19 cellular contexts compared by ENCODE assay signal in genomic region chr1:982765-983436, GRCh38. TPM values are rescaled to one million over a fixed set of nuclear protein-coding genes. Genes with fewer than 3 reads are reported as not detected.
"Had no signal": no experiment of that assay in that cellular context is flagged by ENCODE, and none has a peak within 500 bp of the region (broad histone marks: within the 10 kb centered on the region; RNA-seq: fewer than 3 reads in every experiment).

No MANE protein-coding gene starts in this region.

- H3K4me1 Mint-ChIP-seq: WTC11 had no signal

- H3K36me3 Mint-ChIP-seq: naive thymus-derived CD8-positive, alpha-beta T cell had no signal

- ATAC-seq: activated CD8-positive, alpha-beta T cell treated with anti-CD3 and anti-CD28 coated beads, Interleukin-2, amount 10 ng/mL, durations not matched to agents 7 days and 5 days; mucosa of descending colon; T-helper 17 cell; WTC11 had no signal

- H3K9me3 ChIP-seq: mucosa of descending colon, stomach, thoracic aorta had no signal

- H3K4me3 Mint-ChIP-seq: activated CD8-positive, alpha-beta T cell treated with anti-CD3 and anti-CD28 coated beads, Interleukin-2, amount 10 ng/mL, durations not matched to agents 7 days and 5 days; activated naive CD4-positive, alpha-beta T cell treated with anti-CD3 and anti-CD28 coated beads for 36 hours; activated T-helper 1 cell treated with anti-CD3 and anti-CD28 coated beads, Interleukin-12 subunit alpha, Interleukin-12 subunit beta, Interleukin-2, Interleukin-4 antibody, amounts not matched to agents 30 ng/mL and 10 ng/mL and 1 ng/mL, durations not matched to agents 14 hours and 24 hours and 36 hours; central memory CD8-positive, alpha-beta T cell; T-helper 17 cell; WTC11 had no signal

- DNase-seq: activated CD4-positive, alpha-beta T cell treated with anti-CD3 and anti-CD28 coated beads for 48 hours; activated CD8-positive, alpha-beta memory T cell treated with anti-CD3 and anti-CD28 coated beads, Interleukin-2, amount 50 U/mL, for 48 hours; activated CD8-positive, alpha-beta T cell treated with anti-CD3 and anti-CD28 coated beads, Interleukin-2, amount 10 ng/mL, durations not matched to agents 7 days and 5 days; activated naive CD4-positive, alpha-beta T cell treated with anti-CD3 and anti-CD28 coated beads for 36 hours; cortex of kidney; effector CD8-positive, alpha-beta T cell; hypothalamus; naive thymus-derived CD8-positive, alpha-beta T cell; occipital lobe; stimulated activated CD4-positive, alpha-beta T cell treated with anti-CD3 and anti-CD28 coated beads, Interleukin-2, amount 100 ng/mL, for 48 hours; stomach; T-helper 17 cell had no signal

- H3K4me3 ChIP-seq: mucosa of descending colon, stomach, thoracic aorta had no signal

- H3K27ac ChIP-seq: epithelial cell of prostate, stomach, thoracic aorta had no signal

- H3K27ac Mint-ChIP-seq: activated CD8-positive, alpha-beta T cell treated with anti-CD3 and anti-CD28 coated beads, Interleukin-2, amount 10 ng/mL, durations not matched to agents 7 days and 5 days; activated naive CD4-positive, alpha-beta T cell treated with anti-CD3 and anti-CD28 coated beads for 36 hours; activated T-helper 1 cell treated with anti-CD3 and anti-CD28 coated beads, Interleukin-12 subunit alpha, Interleukin-12 subunit beta, Interleukin-2, Interleukin-4 antibody, amounts not matched to agents 30 ng/mL and 10 ng/mL and 1 ng/mL, durations not matched to agents 14 hours and 24 hours and 36 hours; T-helper 17 cell; WTC11 had no signal

- H3K36me3 ChIP-seq: stomach, thoracic aorta had no signal

- H3K9me3 Mint-ChIP-seq: activated naive CD4-positive, alpha-beta T cell treated with anti-CD3 and anti-CD28 coated beads for 36 hours; activated T-helper 1 cell treated with anti-CD3 and anti-CD28 coated beads, Interleukin-12 subunit alpha, Interleukin-12 subunit beta, Interleukin-2, Interleukin-4 antibody, amounts not matched to agents 30 ng/mL and 10 ng/mL and 1 ng/mL, durations not matched to agents 14 hours and 24 hours and 36 hours; central memory CD8-positive, alpha-beta T cell; naive thymus-derived CD8-positive, alpha-beta T cell had no signal

RNA-seq across cellular contexts. Expression of gene PERM1, which starts 1.0 kb away (rescaled TPM):
- total RNA-seq: activated CD8-positive, alpha-beta T cell treated with anti-CD3 and anti-CD28 coated beads, Interleukin-2, amount 10 ng/mL, durations not matched to agents 7 days and 5 days; activated naive CD4-positive, alpha-beta T cell treated with anti-CD3 and anti-CD28 coated beads for 36 hours; activated T-helper 1 cell treated with anti-CD3 and anti-CD28 coated beads, Interleukin-12 subunit alpha, Interleukin-12 subunit beta, Interleukin-2, Interleukin-4 antibody, amounts not matched to agents 30 ng/mL and 10 ng/mL and 1 ng/mL, durations not matched to agents 14 hours and 24 hours and 36 hours; naive thymus-derived CD8-positive, alpha-beta T cell; pulmonary artery endothelial cell; T-helper 17 cell; WTC11 had no signal

RNA-seq across cellular contexts. Expression of gene PLEKHN1, which starts 16.6 kb away (rescaled TPM):
- total RNA-seq: occipital lobe had no signal

RNA-seq across cellular contexts. Expression of gene HES4, which starts 17.0 kb away (rescaled TPM):
- total RNA-seq: naive thymus-derived CD8-positive, alpha-beta T cell had no signal
